In genomic region chr19:29268721-29269483, GRCh38 we compare ENCODE assay signal across 21 cellular contexts.
"Had no signal": no experiment of that assay in that cellular context is flagged by ENCODE, and none has a peak within 500 bp of the region (broad histone marks: within the 10 kb centered on the region; RNA-seq: fewer than 3 reads in every experiment).

No MANE protein-coding gene starts in this region.

- H3K4me1 ChIP-seq: adrenal gland, esophagus muscularis mucosa, left lung, upper lobe of left lung had no signal

- FAIRE-seq: islet of Langerhans, small intestine had no signal

- H3K27ac Mint-ChIP-seq: activated naive CD4-positive, alpha-beta T cell treated with anti-CD3 and anti-CD28 coated beads, Interleukin-2, amount 50 U/mL, for 24 hours; memory B cell; naive thymus-derived CD8-positive, alpha-beta T cell; progenitor cell of endocrine pancreas had no signal

- DNase-seq: activated CD4-positive, alpha-beta T cell treated with anti-CD3 and anti-CD28 coated beads, Interleukin-2, amount 50 U/mL, for 4 hours; activated CD4-positive, CD25-positive, alpha-beta regulatory T cell treated with anti-CD3 and anti-CD28 coated beads, Interleukin-2, amount 50 U/mL, for 72 hours; activated effector memory CD4-positive, alpha-beta T cell treated with anti-CD3 and anti-CD28 coated beads, Interleukin-2, amount 50 U/mL, for 16 hours; activated T-cell treated with anti-CD3 and anti-CD28 coated beads, Interleukin-2, amount 50 U/mL, for 4 hours; left lung; naive thymus-derived CD8-positive, alpha-beta T cell; occipital lobe; small intestine; stimulated activated CD4-positive, alpha-beta T cell treated with anti-CD3 and anti-CD28 coated beads, Interleukin-4, amount 100 ng/mL, for 4 hours; stimulated activated CD8-positive, alpha-beta memory T cell treated with anti-CD3 and anti-CD28 coated beads, Interleukin-4, amount 100 ng/mL, for 48 hours; stimulated activated naive CD4-positive, alpha-beta T cell treated with Interleukin-2 at 50 U/mL for 16 hours; T-helper 9 cell had no signal

- H3K9me3 Mint-ChIP-seq: activated naive CD4-positive, alpha-beta T cell treated with anti-CD3 and anti-CD28 coated beads, Interleukin-2, amount 50 U/mL, for 24 hours; activated T-cell treated with anti-CD3 and anti-CD28 coated beads, Interleukin-2, amount 50 U/mL, for 4 hours had no signal

- H3K27me3 ChIP-seq: adrenal gland, right atrium auricular region, upper lobe of left lung had no signal

- H3K4me3 Mint-ChIP-seq: activated naive CD4-positive, alpha-beta T cell treated with anti-CD3 and anti-CD28 coated beads, Interleukin-2, amount 50 U/mL, for 24 hours; activated T-cell treated with anti-CD3 and anti-CD28 coated beads, Interleukin-2, amount 50 U/mL, for 4 hours; memory B cell; naive thymus-derived CD8-positive, alpha-beta T cell had no signal

- ATAC-seq: activated T-cell treated with anti-CD3 and anti-CD28 coated beads, Interleukin-2, amount 50 U/mL, for 4 hours; left lung; naive thymus-derived CD8-positive, alpha-beta T cell had no signal

- H3K9me3 ChIP-seq: adrenal gland, esophagus muscularis mucosa, right atrium auricular region, upper lobe of left lung had no signal

- H3K36me3 Mint-ChIP-seq: activated naive CD4-positive, alpha-beta T cell treated with anti-CD3 and anti-CD28 coated beads, Interleukin-2, amount 50 U/mL, for 24 hours; memory B cell had no signal

- H3K4me3 ChIP-seq: adrenal gland, cardiac muscle cell, esophagus muscularis mucosa, left lung, right atrium auricular region, upper lobe of left lung had no signal

- H3K36me3 ChIP-seq: adrenal gland, cardiac muscle cell, esophagus muscularis mucosa, left lung, right atrium auricular region, upper lobe of left lung had no signal

- H3K27ac ChIP-seq: adrenal gland, cardiac muscle cell, esophagus muscularis mucosa, left lung, right atrium auricular region, upper lobe of left lung had no signal
